ENCODE assay signal across 16 cellular contexts in genomic region chr22:46776486-46776826, GRCh38. TPM values are rescaled to one million over a fixed set of nuclear protein-coding genes. Genes with fewer than 3 reads are reported as not detected.
A peak's percentile ranks its signal among the peaks of the same experiment; 100 is the strongest.
DNase-seq lines count a peak whose midpoint lies in the region; ATAC-seq, FAIRE-seq and TF ChIP-seq lines count a peak whose summit lies in the region.
"Had no signal": no experiment of that assay in that cellular context is flagged by ENCODE, and none has a peak within 500 bp of the region (broad histone marks: within the 10 kb centered on the region; RNA-seq: fewer than 3 reads in every experiment).

No MANE protein-coding gene starts in this region.

- H3K27me3 ChIP-seq in CD4-positive, alpha-beta T cell (ENCODE audit: control insufficient read depth, insufficient read depth, low read length): no peaks in the 10 kb centered on the region
- no peaks in the 10 kb centered on the region for H3K27me3 ChIP-seq in small intestine (ENCODE audit: control insufficient read depth in 2 of 2, insufficient read depth in 2 of 2, low read length in 2 of 2)
- H3K27me3 ChIP-seq: sigmoid colon had no signal

- peak overlapping the region; percentile 71 for H3K27ac ChIP-seq in CD4-positive, alpha-beta T cell (ENCODE audit: low read depth, low read length)
- H3K27ac ChIP-seq in small intestine (ENCODE audit: low read depth in 1 of 2, low read length in 1 of 2): peak overlapping the region in 1 of 2 donors; percentile 52
- H3K27ac ChIP-seq: sigmoid colon, thoracic aorta had no signal

- no peak overlapping the region for H3K4me3 ChIP-seq in small intestine (ENCODE audit: low read depth in 1 of 2, low read length in 2 of 2)
- H3K4me3 ChIP-seq: sigmoid colon, thoracic aorta had no signal

- intact Hi-C loops in CD4-positive, alpha-beta T cell (cut with DNase I, micrococcal nuclease): no loop called here

- no peak for ATAC-seq in CD4-positive, alpha-beta T cell (ENCODE audit: poor library complexity)
- no peak for ATAC-seq in GM19023 (IDR thresholded peaks at IDR 0.05; ENCODE audit: unreplicated experiment)
- ATAC-seq: Right ventricle myocardium inferior had no signal

- peak overlapping the region; percentile 69 for H3K4me3 Mint-ChIP-seq in CD4-positive, alpha-beta T cell
- peak overlapping the region; percentile 71 for H3K4me3 Mint-ChIP-seq in activated naive CD8-positive, alpha-beta T cell treated with anti-CD3 and anti-CD28 coated beads for 36 hours
- H3K4me3 Mint-ChIP-seq in mesothelial cell of epicardium: no peak overlapping the region

- H3K9me3 ChIP-seq in CD4-positive, alpha-beta T cell (ENCODE audit: control insufficient read depth, low read length): no peaks in the 10 kb centered on the region
- H3K9me3 ChIP-seq in small intestine (ENCODE audit: control insufficient read depth, low read depth): no peaks in the 10 kb centered on the region
- H3K9me3 ChIP-seq: sigmoid colon, thoracic aorta had no signal

- no peaks in the 10 kb centered on the region for H3K27me3 Mint-ChIP-seq in CD4-positive, alpha-beta T cell
- no peaks in the 10 kb centered on the region for H3K27me3 Mint-ChIP-seq in activated naive CD8-positive, alpha-beta T cell treated with anti-CD3 and anti-CD28 coated beads for 36 hours
- H3K27me3 Mint-ChIP-seq in mesothelial cell of epicardium (ENCODE audit: low read depth): no peaks in the 10 kb centered on the region

- no peaks in the 10 kb centered on the region for H3K9me3 Mint-ChIP-seq in CD4-positive, alpha-beta T cell
- no peaks in the 10 kb centered on the region for H3K9me3 Mint-ChIP-seq in activated naive CD8-positive, alpha-beta T cell treated with anti-CD3 and anti-CD28 coated beads for 36 hours
- no peaks in the 10 kb centered on the region for H3K9me3 Mint-ChIP-seq in mesothelial cell of epicardium

- peaks cover 72% of the 10 kb centered on the region for H3K4me1 Mint-ChIP-seq in CD4-positive, alpha-beta T cell (ENCODE audit: low read depth)
- peaks cover 54% of the 10 kb centered on the region for H3K4me1 Mint-ChIP-seq in activated naive CD8-positive, alpha-beta T cell treated with anti-CD3 and anti-CD28 coated beads for 36 hours
- H3K4me1 Mint-ChIP-seq in mesothelial cell of epicardium: peaks cover 46% of the 10 kb centered on the region

- peaks cover 17% of the 10 kb centered on the region for H3K36me3 Mint-ChIP-seq in CD4-positive, alpha-beta T cell (ENCODE audit: low read depth)
- peaks cover 24% of the 10 kb centered on the region for H3K36me3 Mint-ChIP-seq in activated naive CD8-positive, alpha-beta T cell treated with anti-CD3 and anti-CD28 coated beads for 36 hours
- no peaks in the 10 kb centered on the region for H3K36me3 Mint-ChIP-seq in mesothelial cell of epicardium

- peak overlapping the region; percentile 87 for H3K27ac Mint-ChIP-seq in CD4-positive, alpha-beta T cell
- peak overlapping the region; percentile 85 for H3K27ac Mint-ChIP-seq in activated naive CD8-positive, alpha-beta T cell treated with anti-CD3 and anti-CD28 coated beads for 36 hours
- H3K27ac Mint-ChIP-seq in mesothelial cell of epicardium: peak overlapping the region; percentile 88

- FAIRE-seq in GM19239 (lab: Jason Lieb, UNC): peak; percentile 68
- FAIRE-seq in small intestine (lab: Jason Lieb, UNC): no peak
- FAIRE-seq: HTR-8/SVneo had no signal

- H3K36me3 ChIP-seq in small intestine (ENCODE audit: control insufficient read depth in 2 of 2, insufficient read depth in 2 of 2, low read length in 2 of 2): no peaks in the 10 kb centered on the region
- H3K36me3 ChIP-seq: sigmoid colon, thoracic aorta had no signal

- no peak for DNase-seq in CD4-positive, alpha-beta T cell
- DNase-seq in GM19239 (ENCODE audit: insufficient read length, low spot score): no peak
- DNase-seq in activated naive CD8-positive, alpha-beta T cell treated with anti-CD3 and anti-CD28 coated beads for 36 hours: no peak
- no peak for DNase-seq in mesothelial cell of epicardium (ENCODE audit: low spot score in 2 of 2, unreplicated experiment in 2 of 2)
- DNase-seq in superior temporal gyrus (ENCODE audit: extremely low spot score): no peak
- DNase-seq in small intestine: no peak
- DNase-seq in NCI-H446 (lab: John Stamatoyannopoulos, UW): no peak
- DNase-seq: cortex of kidney, DMS 273 treated with DMSO at 0.1 percent for 48 hours, NCI-H1105, NCI-H524, sigmoid colon had no signal

- POLR2A ChIA-PET in CD4-positive, alpha-beta T cell (lab: Charles Lee): interaction anchor here (2.8 kb wide), 1 partner anchor 15 kb away, joined by 14 read pairs; no protein-coding TSS in a partner anchor

- WGBS in small intestine, 3 donors: 71 to 84% (median 77%) methylated on average over 6 of the region's 6 CpGs

- CTCF ChIA-PET in CD4-positive, alpha-beta T cell (lab: Charles Lee): no interaction called here

- H3K4me1 ChIP-seq in small intestine (ENCODE audit: control insufficient read depth in 2 of 2, insufficient read depth in 1 of 2, low read depth in 1 of 2, low read length in 1 of 2): peaks cover 0 to 20% of the 10 kb centered on the region in 2 donors

- TF ChIP-seq CTCF in CD4-positive, alpha-beta T cell (IDR thresholded peaks at IDR 0.05): no peak
- no peak for TF ChIP-seq CTCF in mesothelial cell of epicardium (IDR thresholded peaks at IDR 0.05; ENCODE audit: unreplicated experiment)

RNA-seq across cellular contexts. Expression of gene TBC1D22A, which starts 14.0 kb away (rescaled TPM):
- total RNA-seq in CD4-positive, alpha-beta T cell: 10 to 100 TPM; 27.1 to 31.7 TPM
- total RNA-seq in activated naive CD8-positive, alpha-beta T cell treated with anti-CD3 and anti-CD28 coated beads for 36 hours: 10 to 100 TPM; 42.1 to 42.4 TPM
- 26.2 to 26.7 TPM (median 26.6 TPM) in 3 replicates for total RNA-seq in mesothelial cell of epicardium
- polyA plus RNA-seq in small intestine: 10 to 100 TPM; 17.7 to 23.0 (median 18.9) TPM

RNA-seq across cellular contexts. Expression of gene CERK, which starts 38.4 kb away (rescaled TPM):
- total RNA-seq in CD4-positive, alpha-beta T cell: 10 to 100 TPM; 84.6 to 88.5 TPM
- total RNA-seq in activated naive CD8-positive, alpha-beta T cell treated with anti-CD3 and anti-CD28 coated beads for 36 hours: 10 to 100 TPM; 38.1 to 41.3 TPM
- 50.7 to 51.9 TPM (median 51.3 TPM) in 3 replicates for total RNA-seq in mesothelial cell of epicardium
- polyA plus RNA-seq in small intestine: 10 to 100 TPM; 43.7 to 59.7 (median 59.7) TPM
